24 cellular contexts compared by ENCODE assay signal in the genomic region with DNA sequence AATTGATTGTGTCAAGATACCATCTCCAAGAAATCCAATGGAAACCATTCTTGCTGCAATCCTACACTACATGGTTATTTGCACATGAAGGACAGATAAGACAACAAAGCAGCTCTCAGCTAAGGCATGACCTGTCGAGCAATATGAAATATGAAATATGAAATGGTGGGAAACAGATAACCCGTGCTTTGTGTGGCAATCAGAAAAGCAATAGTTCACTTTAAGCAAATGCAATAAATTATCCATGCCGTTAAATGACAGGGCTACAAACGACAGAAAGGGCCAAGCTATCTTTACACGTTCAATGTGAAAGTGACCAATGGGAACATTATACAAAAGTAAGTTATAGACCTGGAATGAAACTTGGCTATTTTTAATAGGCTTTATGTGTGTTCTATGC.
"Had no signal": no experiment of that assay in that cellular context is flagged by ENCODE, and none has a peak within 500 bp of the region (broad histone marks: within the 10 kb centered on the region; RNA-seq: fewer than 3 reads in every experiment).

No MANE protein-coding gene starts in this region.

- ATAC-seq: natural killer cell, sciatic nerve had no signal

- H3K4me1 ChIP-seq: left ventricle myocardium inferior, right atrium auricular region, suprapubic skin, tibial nerve, vagina had no signal

- H3K4me3 Mint-ChIP-seq: mesothelial cell of epicardium; naive B cell; natural killer cell; nephron progenitor cell; stimulated activated naive CD8-positive, alpha-beta T cell treated with anti-CD3 and anti-CD28 coated beads, Interleukin-15, Interleukin-2, amounts not matched to agents 100 ng/mL and 50 ng/mL, for 24 hours had no signal

- H3K27ac ChIP-seq: left ventricle myocardium inferior, ovary, right atrium auricular region, skin epidermis, suprapubic skin, thoracic aorta, tibial nerve, upper lobe of left lung, vagina had no signal

- H3K9me3 Mint-ChIP-seq: mesothelial cell of epicardium; naive B cell; natural killer cell; nephron progenitor cell; stimulated activated naive CD8-positive, alpha-beta T cell treated with anti-CD3 and anti-CD28 coated beads, Interleukin-15, Interleukin-2, amounts not matched to agents 100 ng/mL and 50 ng/mL, for 24 hours had no signal

- H3K27ac Mint-ChIP-seq: mesothelial cell of epicardium; natural killer cell; nephron progenitor cell; progenitor cell of endocrine pancreas; stimulated activated naive CD8-positive, alpha-beta T cell treated with anti-CD3 and anti-CD28 coated beads, Interleukin-15, Interleukin-2, amounts not matched to agents 100 ng/mL and 50 ng/mL, for 24 hours had no signal

- H3K9me3 ChIP-seq: left ventricle myocardium inferior, ovary, right atrium auricular region, suprapubic skin, thoracic aorta, tibial nerve, upper lobe of left lung, vagina had no signal

- H3K36me3 Mint-ChIP-seq: natural killer cell had no signal

- H3K27me3 Mint-ChIP-seq: naive B cell; progenitor cell of endocrine pancreas; stimulated activated naive CD8-positive, alpha-beta T cell treated with anti-CD3 and anti-CD28 coated beads, Interleukin-15, Interleukin-2, amounts not matched to agents 100 ng/mL and 50 ng/mL, for 24 hours had no signal

- H3K27me3 ChIP-seq: ovary, right atrium auricular region, suprapubic skin, tibial nerve, upper lobe of left lung, vagina had no signal

- H3K36me3 ChIP-seq: ovary had no signal

- H3K4me3 ChIP-seq: left ventricle myocardium inferior, lung, ovary, right atrium auricular region, skin epidermis, suprapubic skin, thoracic aorta, tibial nerve, upper lobe of left lung, vagina had no signal

- DNase-seq: islet precursor cell; left ventricle myocardium inferior; mesendoderm; naive B cell; natural killer cell; nephron progenitor cell; ovary; stimulated activated CD4-positive, alpha-beta T cell treated with anti-CD3 and anti-CD28 coated beads, Interleukin-12 subunit alpha, Interleukin-12 subunit beta, amount 100 ng/mL, for 4 hours; stimulated activated CD4-positive, alpha-beta T cell treated with anti-CD3 and anti-CD28 coated beads, Interleukin-15, amount 100 ng/mL, for 24 hours; stimulated activated CD4-positive, alpha-beta T cell treated with anti-CD3 and anti-CD28 coated beads, Interleukin-2, amount 100 ng/mL, for 24 hours; stimulated activated CD4-positive, alpha-beta T cell treated with anti-CD3 and anti-CD28 coated beads, Interleukin-4, amount 100 ng/mL, for 1 hour; stimulated activated naive CD4-positive, alpha-beta T cell; upper lobe of left lung had no signal

- H3K4me1 Mint-ChIP-seq: mesothelial cell of epicardium, naive B cell, natural killer cell had no signal
